Comparison of ENCODE assay signal across 20 cellular contexts in genomic region chr7:104650991-104651680, GRCh38.
A peak's percentile ranks its signal among the peaks of the same experiment; 100 is the strongest.
DNase-seq lines count a peak whose midpoint lies in the region; ATAC-seq and TF ChIP-seq lines count a peak whose summit lies in the region.
"Had no signal": no experiment of that assay in that cellular context is flagged by ENCODE, and none has a peak within 500 bp of the region (broad histone marks: within the 10 kb centered on the region; RNA-seq: fewer than 3 reads in every experiment).

No MANE protein-coding gene starts in this region.

- no peak overlapping the region for H3K4me3 ChIP-seq in BE2C (ENCODE audit: low read depth, low read length)
- no peak overlapping the region for H3K4me3 ChIP-seq in astrocyte of the cerebellum (ENCODE audit: low read depth, low read length)
- H3K4me3 ChIP-seq: BLaER1 treated with 17β-estradiol and CSF1 and Interleukin-3, amounts not matched to agents 10 nM and 100 nM had no signal

- ATAC-seq in GM21367 (IDR thresholded peaks at IDR 0.05; ENCODE audit: unreplicated experiment) (no peak), HG03108 (IDR thresholded peaks at IDR 0.05; ENCODE audit: unreplicated experiment) (no peak)
- ATAC-seq: activated T-helper 17 cell treated with anti-CD3 and anti-CD28 coated beads, Interleukin-2, amount 50 U/mL, for 72 hours; left cardiac atrium had no signal

- H3K27me3 ChIP-seq in BE2C = no peaks in the 10 kb centered on the region
- H3K27me3 ChIP-seq: BLaER1 treated with 17β-estradiol and CSF1 and Interleukin-3, amounts not matched to agents 10 nM and 100 nM had no signal

- TF ChIP-seq CTCF in BE2C (IDR thresholded peaks at IDR 0.05; ENCODE audit: low read depth, low read length) (no peak), astrocyte of the cerebellum (IDR thresholded peaks at IDR 0.05; ENCODE audit: low read depth, low read length, missing control alignments) (no peak)

- H3K36me3 ChIP-seq in BE2C = no peaks in the 10 kb centered on the region
- H3K36me3 ChIP-seq: BLaER1 treated with 17β-estradiol and CSF1 and Interleukin-3, amounts not matched to agents 10 nM and 100 nM had no signal

- H3K9me3 ChIP-seq in BE2C = no peaks in the 10 kb centered on the region
- H3K9me3 ChIP-seq: BLaER1 treated with 17β-estradiol and CSF1 and Interleukin-3, amounts not matched to agents 10 nM and 100 nM; Caco-2 had no signal

- peak; percentile 12 for DNase-seq in BE2C
- DNase-seq in NCI-H1092 (lab: John Stamatoyannopoulos, UW) = peak; percentile 28
- DNase-seq in astrocyte of the cerebellum (ENCODE audit: low read depth) = peak; percentile 34
- peak; percentile 42 for DNase-seq in medulla oblongata (ENCODE audit: extremely low spot score)
- DNase-seq in NCI-H524 (lab: John Stamatoyannopoulos, UW) = no peak
- DNase-seq in occipital lobe (lab: John Stamatoyannopoulos, UW) = no peak
- DNase-seq: activated CD4-positive, alpha-beta T cell treated with anti-CD3 and anti-CD28 coated beads, Interleukin-2, amount 50 U/mL, for 48 hours; activated CD4-positive, CD25-positive, alpha-beta regulatory T cell; activated CD8-positive, alpha-beta memory T cell treated with anti-CD3 and anti-CD28 coated beads, Interleukin-2, amount 50 U/mL, for 48 hours; Caco-2; left cardiac atrium; mesendoderm; naive B cell; NCI-H146; NCI-H69; T-helper 9 cell had no signal

- H3K4me1 ChIP-seq in BE2C = peaks cover 11% of the 10 kb centered on the region; the same call in 1 of the 2 replicates
- H3K4me1 ChIP-seq: Caco-2 had no signal

- in situ Hi-C loops in astrocyte of the cerebellum (cut with HindIII; ENCODE audit: low sequenced_read_pairs) = no loop called here

Comparison
In these comparisons a context has a peak if more than half of its experiments do, and no peak if none do; other contexts are left out.
1. DNase-seq: peak in BE2C (single experiment), NCI-H1092 (single experiment), astrocyte of the cerebellum (single experiment) and medulla oblongata (single experiment); none in NCI-H524 (0 of 2) and occipital lobe (single experiment).